Comparison of ENCODE assay signal across 25 cellular contexts in genomic region chr21:39318091-39318959, GRCh38. TPM values are rescaled to one million over a fixed set of nuclear protein-coding genes. Genes with fewer than 3 reads are reported as not detected.
DNase-seq lines count a peak whose midpoint lies in the region; ATAC-seq, FAIRE-seq and TF ChIP-seq lines count a peak whose summit lies in the region.
"Had no signal": no experiment of that assay in that cellular context is flagged by ENCODE, and none has a peak within 500 bp of the region (broad histone marks: within the 10 kb centered on the region; RNA-seq: fewer than 3 reads in every experiment).

No MANE protein-coding gene starts in this region.

- 68% methylated on average over 8 of the region's 8 CpGs for WGBS in K562 (ENCODE audit: insufficient coverage, low coverage, missing lambda C conversion rate)
- WGBS in trophoblast cell (ENCODE audit: extremely low coverage, insufficient coverage, insufficient read length) = no CpG with 5 or more reads among the region's 8 CpGs

- peak overlapping the region in 1 of 2 donors; percentile 52 for H3K4me3 Mint-ChIP-seq in CD14-positive monocyte
- peak overlapping the region in 3 of 4 donors; percentile 74 to 81 (median 77) for H3K4me3 Mint-ChIP-seq in IgD-negative memory B cell
- H3K4me3 Mint-ChIP-seq in activated naive CD8-positive, alpha-beta T cell treated with anti-CD3 and anti-CD28 coated beads, Interleukin-2, amount 50 U/mL, for 24 hours = no peak overlapping the region
- H3K4me3 Mint-ChIP-seq: endodermal cell, HFFc6 had no signal

- no peak overlapping the region for H3K18ac ChIP-seq in trophoblast cell (ENCODE audit: low read length)

- H3K9me3 Mint-ChIP-seq in CD14-positive monocyte = no peaks in the 10 kb centered on the region
- no peaks in the 10 kb centered on the region for H3K9me3 Mint-ChIP-seq in IgD-negative memory B cell
- no peaks in the 10 kb centered on the region for H3K9me3 Mint-ChIP-seq in activated naive CD8-positive, alpha-beta T cell treated with anti-CD3 and anti-CD28 coated beads, Interleukin-2, amount 50 U/mL, for 24 hours
- H3K9me3 Mint-ChIP-seq: endodermal cell, HFFc6 had no signal

- H3K4me1 ChIP-seq in K562 (replicated peaks in 1 of 2; ENCODE audit: control insufficient read depth in 2 of 2, insufficient read depth in 2 of 2, low read length in 2 of 2) (peaks cover 34 to 57% of the 10 kb centered on the region in 2 experiments), trophoblast cell (ENCODE audit: control insufficient read depth in 1 of 2, insufficient read depth in 2 of 2, low read length in 2 of 2) (peaks cover 14 to 20% of the 10 kb centered on the region in 2 experiments)

- H2BK120ac ChIP-seq in trophoblast cell (ENCODE audit: insufficient read depth, low read length, poor library complexity) = no peak overlapping the region

- peaks cover 14% of the 10 kb centered on the region for H3K79me1 ChIP-seq in trophoblast cell (ENCODE audit: low read length)

- no peak overlapping the region for H3K4ac ChIP-seq in trophoblast cell (ENCODE audit: low read depth, low read length)

- H4K8ac ChIP-seq in trophoblast cell (ENCODE audit: low read depth, low read length) = no peak overlapping the region

- no peak for FAIRE-seq in K562 (lab: Jason Lieb, UNC)
- FAIRE-seq: bronchial epithelial cell, kidney, small intestine, TTC549 had no signal

- H4K91ac ChIP-seq in trophoblast cell (ENCODE audit: low read depth, low read length) = no peak overlapping the region

- TF ChIP-seq EP300 in K562 (IDR thresholded peaks at IDR 0.05; ENCODE audit: low read length) = no peak

- no peak overlapping the region for H2BK12ac ChIP-seq in trophoblast cell (ENCODE audit: low read length)

- peak overlapping the region; percentile 70 for H3K4me2 ChIP-seq in K562 (ENCODE audit: insufficient read depth, low read length)
- H3K4me2 ChIP-seq in trophoblast cell (ENCODE audit: low read length) = no peak overlapping the region

- H3K27me3 ChIP-seq in K562 (ENCODE audit: control insufficient read depth in 2 of 2, insufficient read depth in 2 of 2, low read length in 2 of 2) (no peaks in the 10 kb centered on the region), trophoblast cell (ENCODE audit: insufficient read depth, low read length) (no peaks in the 10 kb centered on the region)
- H3K27me3 ChIP-seq: neutrophil, SJSA1 had no signal

- no peak for DNase-seq in CD14-positive monocyte (ENCODE audit: low spot score)
- no peak for DNase-seq in K562 (ENCODE audit: extremely low read depth in 1 of 4, low spot score in 3 of 4)
- peak; percentile 63 to 75 for DNase-seq in trophoblast cell
- no peak for DNase-seq in HT-29 (ENCODE audit: low spot score)
- no peak for DNase-seq in activated naive CD8-positive, alpha-beta T cell treated with anti-CD3 and anti-CD28 coated beads, Interleukin-2, amount 50 U/mL, for 24 hours
- no peak for DNase-seq in kidney glomerular epithelial cell (lab: John Stamatoyannopoulos, UW)
- DNase-seq: activated CD4-positive, alpha-beta T cell treated with anti-CD3 and anti-CD28 coated beads for 48 hours; activated naive CD4-positive, alpha-beta T cell treated with Interleukin-2 at 50 U/mL for 16 hours; activated T-cell treated with anti-CD3 and anti-CD28 coated beads, Interleukin-2, amount 50 U/mL, for 48 hours; cortex of kidney; endodermal cell; HFFc6; kidney; mammary epithelial cell; NCI-H1417 treated with DMSO at 0.1 percent for 48 hours; NCI-H2107; NCI-H446 treated with DMSO at 0.1 percent for 48 hours; stimulated activated CD4-positive, alpha-beta T cell treated with anti-CD3 and anti-CD28 coated beads, Interleukin-1b, Interleukin-23, amount 100 ng/mL, for 48 hours had no signal

- H3K4me1 Mint-ChIP-seq in CD14-positive monocyte = peaks cover 30% of the 10 kb centered on the region
- H3K4me1 Mint-ChIP-seq in IgD-negative memory B cell = peaks cover 34 to 44% (median 37%) of the 10 kb centered on the region in 3 donors
- peaks cover 19% of the 10 kb centered on the region for H3K4me1 Mint-ChIP-seq in activated naive CD8-positive, alpha-beta T cell treated with anti-CD3 and anti-CD28 coated beads, Interleukin-2, amount 50 U/mL, for 24 hours

- no peaks in the 10 kb centered on the region for H3K36me3 ChIP-seq in K562 (ENCODE audit: control insufficient read depth, insufficient read depth, low read length)
- no peaks in the 10 kb centered on the region for H3K36me3 ChIP-seq in trophoblast cell (ENCODE audit: control insufficient read depth in 1 of 2, insufficient read depth in 2 of 2, low read length in 2 of 2)
- H3K36me3 ChIP-seq: neutrophil, SJSA1 had no signal

- H3K27me3 Mint-ChIP-seq in CD14-positive monocyte (ENCODE audit: low read depth in 3 of 3) = peaks cover 0 to 2% (median 2%) of the 10 kb centered on the region in 3 donors
- H3K27me3 Mint-ChIP-seq in IgD-negative memory B cell = no peaks in the 10 kb centered on the region
- H3K27me3 Mint-ChIP-seq in activated naive CD8-positive, alpha-beta T cell treated with anti-CD3 and anti-CD28 coated beads, Interleukin-2, amount 50 U/mL, for 24 hours = no peaks in the 10 kb centered on the region

- intact Hi-C loops in CD14-positive monocyte (cut with micrococcal nuclease) (loop anchor here in 1 of 2 donors (10.0 kb wide), 1 partner anchor 126 kb away; the partner anchor contains the start of gene LCA5L), K562 (cut with micrococcal nuclease) (loop anchor here (10.0 kb wide), 1 partner anchor 134 kb away; the partner anchor contains the start of gene PSMG1)

- no peak for ATAC-seq in K562
- ATAC-seq in activated naive CD8-positive, alpha-beta T cell treated with anti-CD3 and anti-CD28 coated beads, Interleukin-2, amount 50 U/mL, for 24 hours = no peak
- ATAC-seq: Panc1 had no signal

- H3K36me3 Mint-ChIP-seq in CD14-positive monocyte (no peaks in the 10 kb centered on the region), IgD-negative memory B cell (no peaks in the 10 kb centered on the region)
- no peaks in the 10 kb centered on the region for H3K36me3 Mint-ChIP-seq in activated naive CD8-positive, alpha-beta T cell treated with anti-CD3 and anti-CD28 coated beads, Interleukin-2, amount 50 U/mL, for 24 hours (ENCODE audit: low read depth)

- in situ Hi-C loops in K562 (cut with MboI) = loop anchor here (5.0 kb wide), 1 partner anchor 69 kb away; no protein-coding TSS in a partner anchor

- no TSS peak for BruUV-seq in K562 (replicated peaks; lab: Mats Ljungman, UMichigan)

- H3K9ac ChIP-seq in K562 (ENCODE audit: insufficient read depth in 1 of 2, low read depth in 2 of 2, low read length in 2 of 2) (peak overlapping the region; percentile 2 to 51; a peak in 3 of 4 replicates), trophoblast cell (ENCODE audit: low read length) (no peak overlapping the region)

- TF ChIP-seq RAD21 in K562 (CRISPR knock-in tag; conservative IDR thresholded peaks at IDR 0.05 in 1 of 2, IDR thresholded peaks at IDR 0.05 in 1 of 2) = no peak

- no peak overlapping the region for H3K23ac ChIP-seq in trophoblast cell (ENCODE audit: low read length)

- TF ChIP-seq POLR2A in K562 (conservative IDR thresholded peaks at IDR 0.05) = no peak

- TF ChIP-seq CTCF in CD14-positive monocyte (IDR thresholded peaks at IDR 0.05) (no peak), K562 (IDR thresholded peaks at IDR 0.05 in 2 of 3, conservative IDR thresholded peaks at IDR 0.05 in 1 of 3; ENCODE audit: insufficient read depth in 2 of 3, low read depth in 1 of 3, low read length in 3 of 3) (no peak; a peak in 1 of 6 replicates)

- no peak overlapping the region for H2BK5ac ChIP-seq in trophoblast cell (ENCODE audit: low read depth, low read length, poor library complexity)

- peaks cover 14% of the 10 kb centered on the region for H3K79me2 ChIP-seq in K562 (ENCODE audit: control insufficient read depth, insufficient read depth, low read length)
- H3K79me2 ChIP-seq in trophoblast cell (ENCODE audit: control insufficient read depth, insufficient read depth, low read length, poor library complexity) = peaks cover 11% of the 10 kb centered on the region

- H2AFZ ChIP-seq in K562 (ENCODE audit: low read depth, low read length) (peak overlapping the region; percentile 91), trophoblast cell (ENCODE audit: insufficient read depth, low read length, poor library complexity) (no peak overlapping the region)

- H3K27ac Mint-ChIP-seq in CD14-positive monocyte (peak overlapping the region; percentile 50 to 88 (median 85)), IgD-negative memory B cell (peak overlapping the region; percentile 30 to 92 (median 88))
- H3K27ac Mint-ChIP-seq in activated naive CD8-positive, alpha-beta T cell treated with anti-CD3 and anti-CD28 coated beads, Interleukin-2, amount 50 U/mL, for 24 hours = no peak overlapping the region
- H3K27ac Mint-ChIP-seq: endodermal cell, HFFc6 had no signal

- CTCF ChIA-PET in K562 (lab: Yijun Ruan, JAX; ENCODE audit: low intra/inter-chr PET ratio) = no interaction called here

- H2AK5ac ChIP-seq in trophoblast cell (ENCODE audit: low read length) = no peak overlapping the region

- POLR2A ChIA-PET in K562 (lab: Yijun Ruan, JAX) = interaction anchor here (0.6 to 7.1 kb wide), 13 partner anchors 8 to 212 kb away, joined by 3 to 73 read pairs (median 6); partner anchors contain the start of genes HMGN1 and PSMG1

- H3K27ac ChIP-seq in K562 (ENCODE audit: extremely low read depth, low read depth, low read length) = peak overlapping the region; percentile 75; the same call in 2 of the 3 replicates
- no peak overlapping the region for H3K27ac ChIP-seq in trophoblast cell (ENCODE audit: low read depth, low read length)
- H3K27ac ChIP-seq: neutrophil, SJSA1 had no signal

- no peak overlapping the region for H4K12ac ChIP-seq in trophoblast cell (ENCODE audit: low read depth, low read length)

- H3K14ac ChIP-seq in trophoblast cell (ENCODE audit: low read length) = no peak overlapping the region

- H3K4me3 ChIP-seq in K562 = no peak overlapping the region
- no peak overlapping the region for H3K4me3 ChIP-seq in trophoblast cell (ENCODE audit: low read depth, low read length)
- H3K4me3 ChIP-seq: SJSA1 had no signal

- no peaks in the 10 kb centered on the region for H3K9me1 ChIP-seq in K562 (ENCODE audit: control insufficient read depth, insufficient read depth, low read length)

- H4K20me1 ChIP-seq in K562 (replicated peaks; ENCODE audit: control insufficient read depth, insufficient read depth, low read length) = no peaks in the 10 kb centered on the region

- H3K9me3 ChIP-seq in K562 (replicated peaks; ENCODE audit: control insufficient read depth, insufficient read depth, low read depth, low read length) (0 out of 2 replicates have a peak, but pooled peaks cover 2% of the 10 kb centered on the region), trophoblast cell (ENCODE audit: insufficient read depth, low read depth, low read length) (peaks cover 1% of the 10 kb centered on the region)
- H3K9me3 ChIP-seq: neutrophil, SJSA1 had no signal

RNA-seq across cellular contexts. Expression of gene BRWD1, which starts 4.9 kb away (rescaled TPM):
- polyA plus RNA-seq in CD14-positive monocyte (10 to 100 TPM; 12.7 to 16.8 TPM), IgD-negative memory B cell (38.9 TPM), K562 (2011; rRNA removed) (27.8 and 39.5 TPM in 2 replicates), K562 (2014; fragmentation: Illumina TruSeq; extraction: Trizol) (23.0 and 25.3 TPM in 2 replicates), K562 (2014; fragmentation: Nextera tagmentation; extraction: Ambion mirVana) (10 to 100 TPM; 10.1 to 11.2 TPM), K562 (2014; rRNA removed) (22.9 and 28.0 TPM in 2 replicates)
- 104 and 356 TPM in 2 replicates for total RNA-seq in K562 (2011; cell fraction: chromatin; rRNA removed; ENCODE audit: low replicate concordance)
- 54.4 and 64.3 TPM in 2 replicates for total RNA-seq in K562 (2011; cell fraction: nucleolus; rRNA removed)
- 179 and 274 TPM in 2 replicates for total RNA-seq in K562 (2011; cell fraction: nucleoplasm; rRNA removed)
- total RNA-seq in K562 (2014; rRNA removed) (29.8 and 34.1 TPM in 2 replicates), K562 (2014; rRNA removed; fragmentation: Illumina TruSeq; extraction: Trizol) (60.2 and 70.5 TPM in 2 replicates), K562 (2015; rRNA removed; fragmentation: Illumina TruSeq; extraction: Trizol) (45.4 and 48.3 TPM in 2 replicates), K562 (2021) (40.5 and 42.4 TPM in 2 replicates)
- polyA plus RNA-seq in K562 (2011; cell fraction: cytosol; rRNA removed) = 9.7 and 20.5 TPM in 2 replicates
- 26.0 and 35.2 TPM in 2 replicates for polyA plus RNA-seq in K562 (2011; cell fraction: nucleus; rRNA removed)
- 17.7 and 21.7 TPM in 2 replicates for polyA plus RNA-seq in K562 (2012)
- 152 and 172 TPM in 2 replicates for polyA minus RNA-seq in K562 (2011; rRNA and poly(A)+ RNA removed)
- 28.8 and 35.4 TPM in 2 replicates for polyA minus RNA-seq in K562 (2011; cell fraction: cytosol; rRNA and poly(A)+ RNA removed)
- polyA minus RNA-seq in K562 (2011; cell fraction: nucleus; rRNA and poly(A)+ RNA removed) = 123 and 195 TPM in 2 replicates
- 13.0 and 13.4 TPM in 2 replicates for polyA plus RNA-seq in trophoblast cell (2013)
- 11.7 and 12.5 TPM in 2 replicates for total RNA-seq in HT-29 (2014; rRNA removed; shearing (Covaris generic))

RNA-seq across cellular contexts. Expression of gene HMGN1, which starts 30.6 kb away (rescaled TPM):
- polyA plus RNA-seq in CD14-positive monocyte = 10 to 100 TPM; 59.8 to 72.7 TPM
- polyA plus RNA-seq in IgD-negative memory B cell = 283 TPM
- total RNA-seq in K562 (2011; cell fraction: chromatin; rRNA removed; ENCODE audit: low replicate concordance) = 108 and 251 TPM in 2 replicates
- 84.9 and 94.7 TPM in 2 replicates for total RNA-seq in K562 (2011; cell fraction: nucleolus; rRNA removed)
- total RNA-seq in K562 (2011; cell fraction: nucleoplasm; rRNA removed) = 175 and 253 TPM in 2 replicates
- total RNA-seq in K562 (2014; rRNA removed) = 440 and 497 TPM in 2 replicates
- total RNA-seq in K562 (2014; rRNA removed; fragmentation: Illumina TruSeq; extraction: Trizol) = 567 and 664 TPM in 2 replicates
- 577 and 626 TPM in 2 replicates for total RNA-seq in K562 (2015; rRNA removed; fragmentation: Illumina TruSeq; extraction: Trizol)
- total RNA-seq in K562 (2021) = 524 and 567 TPM in 2 replicates
- polyA plus RNA-seq in K562 (2011; rRNA removed) = 329 and 455 TPM in 2 replicates
- 77.8 and 235 TPM in 2 replicates for polyA plus RNA-seq in K562 (2011; cell fraction: cytosol; rRNA removed)
- 298 and 403 TPM in 2 replicates for polyA plus RNA-seq in K562 (2011; cell fraction: nucleus; rRNA removed)
- polyA plus RNA-seq in K562 (2012) = 541 and 564 TPM in 2 replicates
- 478 and 498 TPM in 2 replicates for polyA plus RNA-seq in K562 (2014; fragmentation: Illumina TruSeq; extraction: Trizol)
- 100 to 1,000 TPM; 124 to 158 TPM for polyA plus RNA-seq in K562 (2014; fragmentation: Nextera tagmentation; extraction: Ambion mirVana)
- polyA plus RNA-seq in K562 (2014; rRNA removed) = 539 and 577 TPM in 2 replicates
- 224 and 259 TPM in 2 replicates for polyA minus RNA-seq in K562 (2011; rRNA and poly(A)+ RNA removed)
- 123 and 142 TPM in 2 replicates for polyA minus RNA-seq in K562 (2011; cell fraction: cytosol; rRNA and poly(A)+ RNA removed)
- polyA minus RNA-seq in K562 (2011; cell fraction: nucleus; rRNA and poly(A)+ RNA removed) = 91.1 and 169 TPM in 2 replicates
- polyA plus RNA-seq in trophoblast cell (2013) = 433 and 454 TPM in 2 replicates
- total RNA-seq in HT-29 (2014; rRNA removed; shearing (Covaris generic)) = 132 and 165 TPM in 2 replicates

Comparison
In these comparisons a context has a peak if more than half of its experiments do, and no peak if none do; other contexts are left out.
1. DNase-seq: peak in trophoblast cell (2 of 2); none in CD14-positive monocyte (single experiment), K562 (0 of 4), HT-29 (single experiment), activated naive CD8-positive, alpha-beta T cell treated with anti-CD3 and anti-CD28 coated beads, Interleukin-2, amount 50 U/mL, for 24 hours (single experiment) and kidney glomerular epithelial cell (single experiment).